ENCODE assay signal across 1 cellular context in genomic region chr18:74292541-74292858, GRCh38.
TF ChIP-seq lines count a peak whose summit lies in the region.

No MANE protein-coding gene starts in this region.

TF ChIP-seq in HCT116, 20 proteins besides CTCF, POLR2A, EP300 and RAD21 (continued from another document):
- TF ChIP-seq REST (IDR thresholded peaks at IDR 0.05; ENCODE audit: low read depth) (no peak), ATF3 (IDR thresholded peaks at IDR 0.05) (no peak)
